ENCODE assay signal across 1 cellular context in genomic region chr4:188041721-188042120, GRCh38.
TF ChIP-seq lines count a peak whose summit lies in the region.

No MANE protein-coding gene starts in this region.

TF ChIP-seq in K562, 482 proteins besides CTCF, POLR2A, EP300 and RAD21:
- TF ChIP-seq GATAD2B (IDR thresholded peaks at IDR 0.05; ENCODE audit: borderline replicate concordance) (no peak), HINFP (tag; conservative IDR thresholded peaks at IDR 0.05; ENCODE audit: low read depth) (peak; percentile 34; the same call in 1 of the 2 replicates), ZBTB5 (IDR thresholded peaks at IDR 0.05) (0 out of 2 replicates have a peak, but pooled peaks have one; percentile 24)
